ENCODE assay signal across 1 cellular context in genomic region chr16:88398874-88399178, GRCh38.
A peak's percentile ranks its signal among the peaks of the same experiment; 100 is the strongest.
TF ChIP-seq lines count a peak whose summit lies in the region.

No MANE protein-coding gene starts in this region.

TF ChIP-seq in K562, 482 proteins besides CTCF, POLR2A, EP300 and RAD21 (continued from another document):
- no peak for TF ChIP-seq JUND (IDR thresholded peaks at IDR 0.05; ENCODE audit: borderline replicate concordance, low read depth, low read length)
- no peak for TF ChIP-seq JUND (tag; IDR thresholded peaks at IDR 0.05; ENCODE audit: borderline replicate concordance, low read depth, low read length)
- TF ChIP-seq MAX (CRISPR knock-in tag; IDR thresholded peaks at IDR 0.05): 0 out of 2 replicates have a peak, but pooled peaks have one; percentile 0
- peak; percentile 94 for TF ChIP-seq ZNF12 (CRISPR knock-in tag; IDR thresholded peaks at IDR 0.05)
- peak in 1 of 2 experiments; percentile 51; a peak in 1 of 4 replicates for TF ChIP-seq TRIM24 (IDR thresholded peaks at IDR 0.05)
- TF ChIP-seq ASH1L (IDR thresholded peaks at IDR 0.05; ENCODE audit: borderline replicate concordance, low read depth, partially characterized antibody): no peak
- TF ChIP-seq MEF2A (IDR thresholded peaks at IDR 0.05; ENCODE audit: control insufficient read depth, low read depth, low read length): peak; percentile 82
